ENCODE assay signal across 15 cellular contexts in the genomic region with DNA sequence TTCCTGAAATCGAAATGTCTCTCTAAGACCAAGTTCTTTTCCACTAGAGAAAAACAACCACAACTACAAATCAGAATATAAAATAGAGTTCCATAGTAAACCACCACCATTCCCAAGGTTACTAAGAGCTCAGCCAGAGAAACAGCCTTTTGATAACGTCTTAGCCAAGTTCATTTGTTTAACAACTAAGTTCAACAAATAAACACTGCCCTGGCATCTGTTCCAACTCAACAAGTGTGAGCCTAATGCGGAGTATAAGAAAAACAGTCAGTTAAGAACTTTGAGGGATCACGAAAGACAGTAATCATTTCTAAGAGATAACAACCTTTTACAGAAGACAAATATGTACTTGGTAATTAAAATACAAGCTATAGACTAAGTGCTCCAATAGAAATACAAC.
A peak's percentile ranks its signal among the peaks of the same experiment; 100 is the strongest.
DNase-seq lines count a peak whose midpoint lies in the region; ATAC-seq and TF ChIP-seq lines count a peak whose summit lies in the region.
"Had no signal": no experiment of that assay in that cellular context is flagged by ENCODE, and none has a peak within 500 bp of the region (broad histone marks: within the 10 kb centered on the region; RNA-seq: fewer than 3 reads in every experiment).

No MANE protein-coding gene starts in this region.

- no peaks in the 10 kb centered on the region for H3K36me3 ChIP-seq in heart left ventricle
- no peaks in the 10 kb centered on the region for H3K36me3 ChIP-seq in esophagus muscularis mucosa
- H3K36me3 ChIP-seq: neural progenitor cell had no signal

- ATAC-seq in heart left ventricle, result peak in 3 of 4 donors; percentile 35 to 58 (median 53)
- ATAC-seq in Right ventricle myocardium inferior, result no peak
- ATAC-seq in natural killer cell, result no peak
- no peak for ATAC-seq in left colon

- TF ChIP-seq CTCF in heart left ventricle (IDR thresholded peaks at IDR 0.05), result no peak
- no peak for TF ChIP-seq CTCF in esophagus muscularis mucosa (IDR thresholded peaks at IDR 0.05)
- no peak for TF ChIP-seq CTCF in natural killer cell (IDR thresholded peaks at IDR 0.05)

- H3K4me3 Mint-ChIP-seq in natural killer cell, result no peak overlapping the region
- H3K4me3 Mint-ChIP-seq: neural progenitor cell had no signal

- peak overlapping the region in 10 of 12 donors; percentile 2 to 75 (median 62) for H3K27ac ChIP-seq in heart left ventricle
- peak overlapping the region; percentile 67 to 87 (median 76) for H3K27ac ChIP-seq in esophagus muscularis mucosa (replicated peaks in 1 of 4)
- H3K27ac ChIP-seq: neural progenitor cell had no signal

- intact Hi-C loops in heart left ventricle (cut with DNase I) (loop anchor here in 1 of 10 donors (10.0 kb wide), 1 partner anchor 152 kb away; no protein-coding TSS in a partner anchor), Right ventricle myocardium inferior (cut with DNase I) (no loop called here), esophagus muscularis mucosa (cut with DNase I) (no loop called here), natural killer cell (cut with micrococcal nuclease) (no loop called here), left colon (cut with DNase I, micrococcal nuclease) (no loop called here)

- H3K4me1 ChIP-seq in heart left ventricle, result peaks cover 4 to 81% (median 42%) of the 10 kb centered on the region in 12 donors
- H3K4me1 ChIP-seq in esophagus muscularis mucosa, result peaks cover 50 to 97% (median 95%) of the 10 kb centered on the region in 4 donors
- H3K4me1 ChIP-seq: neural progenitor cell had no signal

- no peak for TF ChIP-seq POLR2A in heart left ventricle (IDR thresholded peaks at IDR 0.05)
- TF ChIP-seq POLR2A in esophagus muscularis mucosa (IDR thresholded peaks at IDR 0.05; ENCODE audit: low read depth), result no peak

- no peaks in the 10 kb centered on the region for H3K9me3 ChIP-seq in heart left ventricle
- H3K9me3 ChIP-seq in esophagus muscularis mucosa, result no peaks in the 10 kb centered on the region

- TF ChIP-seq EP300 in esophagus muscularis mucosa (IDR thresholded peaks at IDR 0.05), result no peak

- H3K27me3 Mint-ChIP-seq in natural killer cell (ENCODE audit: low read depth in 2 of 2), result peaks cover 2 to 8% of the 10 kb centered on the region in 2 donors

- no peak overlapping the region for H3K4me3 ChIP-seq in heart left ventricle
- no peak overlapping the region for H3K4me3 ChIP-seq in esophagus muscularis mucosa
- H3K4me3 ChIP-seq: neural progenitor cell had no signal

- peaks cover 22 to 23% of the 10 kb centered on the region in 2 donors for H3K4me1 Mint-ChIP-seq in natural killer cell

- no peaks in the 10 kb centered on the region for H3K36me3 Mint-ChIP-seq in natural killer cell
- H3K36me3 Mint-ChIP-seq: neural progenitor cell had no signal

- no peaks in the 10 kb centered on the region for H3K27me3 ChIP-seq in heart left ventricle
- H3K27me3 ChIP-seq in esophagus muscularis mucosa, result no peaks in the 10 kb centered on the region
- H3K27me3 ChIP-seq: neural progenitor cell had no signal

- H3K9me3 Mint-ChIP-seq in natural killer cell, result no peaks in the 10 kb centered on the region
- H3K9me3 Mint-ChIP-seq: neural progenitor cell had no signal

- H3K27ac Mint-ChIP-seq in natural killer cell, result peak overlapping the region; percentile 59

- DNase-seq in heart left ventricle (no peak), Right ventricle myocardium inferior (ENCODE audit: missing footprints) (no peak), esophagus muscularis mucosa (ENCODE audit: extremely low spot score) (no peak), natural killer cell (no peak), NCI-H226 (no peak), activated gamma-delta T cell (lab: John Stamatoyannopoulos, UW) (no peak), left colon (no peak), NCI-H2196 treated with DMSO at 0.1 percent for 48 hours (lab: John Stamatoyannopoulos, UW; ENCODE audit: unreplicated experiment) (no peak)
- DNase-seq: activated CD8-positive, alpha-beta memory T cell treated with anti-CD3 and anti-CD28 coated beads for 24 hours; H7; kidney glomerular epithelial cell; NCI-H446; stimulated activated CD8-positive, alpha-beta memory T cell treated with anti-CD3 and anti-CD28 coated beads, Interleukin-4, amount 100 ng/mL, for 48 hours; T-helper 9 cell had no signal

- WGBS in heart left ventricle, 4 donors, result 45 to 49% (median 49%) methylated on average over 4 of the region's 4 CpGs
- 51% methylated on average over 4 of the region's 4 CpGs for WGBS in esophagus muscularis mucosa

Comparison
In these comparisons a context has a peak if more than half of its experiments do, and no peak if none do; other contexts are left out.
1. ATAC-seq: peak in heart left ventricle (3 of 4); none in Right ventricle myocardium inferior (single experiment), natural killer cell (0 of 3) and left colon (single experiment).